In the genomic region with DNA sequence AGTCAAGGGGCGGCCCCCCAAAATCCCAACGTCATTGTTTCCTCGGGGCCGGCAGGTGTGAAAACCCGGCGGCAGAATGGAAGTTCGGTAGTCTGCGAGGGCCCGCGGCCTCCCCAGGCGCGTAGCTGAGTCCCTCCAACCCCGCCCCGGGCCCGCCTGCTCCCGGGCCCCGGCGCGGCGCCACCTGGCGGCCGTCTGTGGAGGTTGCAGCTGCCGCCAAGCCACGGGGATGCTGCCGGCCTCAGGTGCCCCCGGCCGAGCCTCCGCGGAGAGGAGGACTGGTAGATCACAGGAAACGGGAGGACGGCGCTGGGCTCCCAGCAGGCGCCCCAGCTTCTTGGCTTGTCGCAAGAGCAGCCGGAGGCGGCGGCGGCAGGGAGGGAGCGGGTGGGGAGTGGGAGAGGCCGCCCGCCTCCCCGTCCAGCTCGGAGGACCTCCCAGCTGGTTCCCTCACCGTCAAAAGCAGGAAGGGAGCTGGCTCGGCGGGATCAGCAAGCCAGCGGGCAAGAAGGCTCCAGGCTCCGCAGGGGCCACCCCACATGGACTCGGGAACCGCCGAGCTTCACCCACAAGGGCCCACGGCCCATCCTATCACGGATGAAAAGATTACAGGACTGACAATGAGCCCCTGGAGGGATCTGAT, we compare ENCODE assay signal across 7 cellular contexts.
DNase-seq lines count a peak whose midpoint lies in the region; ATAC-seq and TF ChIP-seq lines count a peak whose summit lies in the region.
"Not testable (repeated sequence)": the region's sequence is repeated elsewhere in the genome, so short reads cannot be mapped to it uniquely, and the experiment has no call there.

No MANE protein-coding gene starts in this region.

- not testable (repeated sequence) for H3K27me3 ChIP-seq in mammary epithelial cell (ENCODE audit: insufficient read depth, low read length); kidney epithelial cell (ENCODE audit: control insufficient read depth, insufficient read depth, low read length)

- H3K9me3 Mint-ChIP-seq in activated CD4-positive, alpha-beta T cell treated with anti-CD3 and anti-CD28 coated beads, Interleukin-2, amount 10 ng/mL, durations not matched to agents 24 days and 14 days, result not testable (repeated sequence)

- H3K9me3 ChIP-seq in mammary epithelial cell (replicated peaks; ENCODE audit: insufficient read depth, low read length), result not testable (repeated sequence)

- DNase-seq in NCI-H1694 treated with DMSO at 0.1 percent for 48 hours (lab: John Stamatoyannopoulos, UW) (peak; percentile 9), mammary epithelial cell (peak; percentile 43)
- peak; percentile 89 for DNase-seq in activated CD4-positive, alpha-beta T cell treated with anti-CD3 and anti-CD28 coated beads, Interleukin-2, amount 10 ng/mL, durations not matched to agents 24 days and 14 days
- not testable (repeated sequence) for DNase-seq in kidney epithelial cell (ENCODE audit: low read depth)
- DNase-seq in stimulated activated CD4-positive, alpha-beta T cell treated with anti-CD3 and anti-CD28 coated beads, Interleukin-15, amount 100 ng/mL, for 1 hour (ENCODE audit: low read depth in 1 of 2, low spot score in 1 of 2), result peak; percentile 49 to 65

- H3K4me1 Mint-ChIP-seq in activated CD4-positive, alpha-beta T cell treated with anti-CD3 and anti-CD28 coated beads, Interleukin-2, amount 10 ng/mL, durations not matched to agents 24 days and 14 days, result not testable (repeated sequence)

- not testable (repeated sequence) for H3K4me1 ChIP-seq in mammary epithelial cell (ENCODE audit: insufficient read depth, low read length)

- in situ Hi-C loops in mammary epithelial cell (cut with MboI; ENCODE audit: low sequenced_read_pairs in 2 of 2), result not testable (repeated sequence)

- not testable (repeated sequence) for H3K9ac ChIP-seq in mammary epithelial cell (ENCODE audit: insufficient read depth, low read length)

- H3K27ac Mint-ChIP-seq in activated CD4-positive, alpha-beta T cell treated with anti-CD3 and anti-CD28 coated beads, Interleukin-2, amount 10 ng/mL, durations not matched to agents 24 days and 14 days, result not testable (repeated sequence)

- not testable (repeated sequence) for H3K4me2 ChIP-seq in mammary epithelial cell (ENCODE audit: insufficient read depth, low read depth, low read length)

- peak; percentile 77 for ATAC-seq in GM18858 (IDR thresholded peaks at IDR 0.05; ENCODE audit: unreplicated experiment)
- peak; percentile 95 for ATAC-seq in HG02852 (IDR thresholded peaks at IDR 0.05; ENCODE audit: unreplicated experiment)

- not testable (repeated sequence) for H3K4me3 ChIP-seq in mammary epithelial cell (replicated peaks in 1 of 3; ENCODE audit: insufficient read depth in 1 of 3, low read depth in 2 of 3, low read length in 3 of 3); kidney epithelial cell (ENCODE audit: low read depth, low read length)

- WGBS in mammary epithelial cell (ENCODE audit: low coverage, missing lambda C conversion rate), result 0% methylated on average over 2 of the region's 53 CpGs

- H3K4me3 Mint-ChIP-seq in activated CD4-positive, alpha-beta T cell treated with anti-CD3 and anti-CD28 coated beads, Interleukin-2, amount 10 ng/mL, durations not matched to agents 24 days and 14 days, result not testable (repeated sequence)

- not testable (repeated sequence) for H3K27ac ChIP-seq in mammary epithelial cell (ENCODE audit: insufficient read depth, low read depth, low read length)

- intact Hi-C loops in activated CD4-positive, alpha-beta T cell treated with anti-CD3 and anti-CD28 coated beads, Interleukin-2, amount 10 ng/mL, durations not matched to agents 24 days and 14 days (cut with micrococcal nuclease); mammary epithelial cell (cut with micrococcal nuclease): not testable (repeated sequence)

- not testable (repeated sequence) for BruUV-seq in mammary epithelial cell (replicated peaks; lab: Mats Ljungman, UMichigan)

- not testable (repeated sequence) for H3K79me2 ChIP-seq in mammary epithelial cell (ENCODE audit: insufficient read depth, low read length)

- H3K36me3 Mint-ChIP-seq in activated CD4-positive, alpha-beta T cell treated with anti-CD3 and anti-CD28 coated beads, Interleukin-2, amount 10 ng/mL, durations not matched to agents 24 days and 14 days (ENCODE audit: low read depth), result not testable (repeated sequence)

- not testable (repeated sequence) for H2AFZ ChIP-seq in mammary epithelial cell (ENCODE audit: low read depth, low read length)

- H3K36me3 ChIP-seq in mammary epithelial cell (ENCODE audit: insufficient read depth, low read length); kidney epithelial cell (ENCODE audit: control insufficient read depth, insufficient read depth, low read length): not testable (repeated sequence)

- not testable (repeated sequence) for H3K27me3 Mint-ChIP-seq in activated CD4-positive, alpha-beta T cell treated with anti-CD3 and anti-CD28 coated beads, Interleukin-2, amount 10 ng/mL, durations not matched to agents 24 days and 14 days

- dilution Hi-C loops in mammary epithelial cell (cut with HindIII; ENCODE audit: low sequenced_read_pairs), result not testable (repeated sequence)

- not testable (repeated sequence) for H4K20me1 ChIP-seq in mammary epithelial cell (ENCODE audit: insufficient read depth, low read length)

- CTCF ChIA-PET in mammary epithelial cell (lab: Charles Lee; ENCODE audit: low non-redundant PET), result not testable (repeated sequence)

- TF ChIP-seq CTCF in mammary epithelial cell (conservative IDR thresholded peaks at IDR 0.05 in 1 of 2, IDR thresholded peaks at IDR 0.05 in 1 of 2; ENCODE audit: extremely low read depth in 1 of 2, insufficient read depth in 1 of 2, low read depth in 1 of 2, low read length in 2 of 2) (peak in 1 of 2 donors; percentile 33), kidney epithelial cell (IDR thresholded peaks at IDR 0.05; ENCODE audit: insufficient read depth, low read length, poor library complexity, severe bottlenecking) (peak; percentile 9)
